ENCODE assay signal across 1 cellular context in genomic region chr10:22315455-22316285, GRCh38.
TF ChIP-seq lines count a peak whose summit lies in the region.

No MANE protein-coding gene starts in this region.

TF ChIP-seq in H1, 55 proteins besides CTCF, POLR2A, EP300 and RAD21:
- TF ChIP-seq SRF (IDR thresholded peaks at IDR 0.05; ENCODE audit: low read depth, low read length) (no peak), ASH2L (IDR thresholded peaks at IDR 0.05; ENCODE audit: low read length) (peak; percentile 49), MAFK (IDR thresholded peaks at IDR 0.05; ENCODE audit: low read depth, low read length) (no peak), CHD1 (IDR thresholded peaks at IDR 0.05; ENCODE audit: low read depth, low read length) (no peak), NRF1 (IDR thresholded peaks at IDR 0.05; ENCODE audit: low read depth, low read length) (no peak), SIX5 (IDR thresholded peaks at IDR 0.05; ENCODE audit: low read depth, low read length) (no peak), TCF12 (IDR thresholded peaks at IDR 0.05; ENCODE audit: low read depth, low read length) (peak; percentile 77), HDAC6 (IDR thresholded peaks at IDR 0.05; ENCODE audit: low read depth, low read length) (no peak), YY1 (IDR thresholded peaks at IDR 0.05; ENCODE audit: low read depth, low read length) (0 out of 2 replicates have a peak, but pooled peaks have one; percentile 39), CEBPB (IDR thresholded peaks at IDR 0.05; ENCODE audit: low read depth, low read length) (no peak), BRCA1 (IDR thresholded peaks at IDR 0.05; ENCODE audit: low read depth, low read length) (no peak), KDM1A (IDR thresholded peaks at IDR 0.05; ENCODE audit: borderline replicate concordance, low read length) (no peak), USF2 (IDR thresholded peaks at IDR 0.05; ENCODE audit: low read length) (no peak), ATF3 (IDR thresholded peaks at IDR 0.05; ENCODE audit: insufficient read depth, low read depth, low read length) (no peak), GABPA (IDR thresholded peaks at IDR 0.05; ENCODE audit: borderline replicate concordance, insufficient read depth, low read length) (no peak), SP1 (IDR thresholded peaks at IDR 0.05; ENCODE audit: low read depth, low read length) (0 out of 2 replicates have a peak, but pooled peaks have one; percentile 4), SP4 (IDR thresholded peaks at IDR 0.05; ENCODE audit: low read length) (no peak), PHF8 (conservative IDR thresholded peaks at IDR 0.05; ENCODE audit: low read depth, low read length) (no peak), CHD2 (IDR thresholded peaks at IDR 0.05; ENCODE audit: low read length) (no peak), RBBP5 (IDR thresholded peaks at IDR 0.05; ENCODE audit: borderline replicate concordance, low read depth, low read length) (peak; percentile 92; the same call in 1 of the 2 replicates), SIN3A (conservative IDR thresholded peaks at IDR 0.05 in 1 of 2, IDR thresholded peaks at IDR 0.05 in 1 of 2; ENCODE audit: low read depth in 1 of 2, low read length in 2 of 2) (no peak), ZNF274 (IDR thresholded peaks at IDR 0.05; ENCODE audit: borderline replicate concordance, extremely low read depth, low read length) (no peak), TEAD4 (IDR thresholded peaks at IDR 0.05; ENCODE audit: low read depth, low read length) (no peak), KDM4A (IDR thresholded peaks at IDR 0.05; ENCODE audit: low read depth, low read length, severe bottlenecking) (peak; percentile 88), SAP30 (IDR thresholded peaks at IDR 0.05; ENCODE audit: insufficient read depth, insufficient replicate concordance, low read length) (no peak), NANOG (IDR thresholded peaks at IDR 0.05; ENCODE audit: insufficient read depth, low read depth, low read length, poor library complexity, severe bottlenecking) (no peak), GTF2F1 (IDR thresholded peaks at IDR 0.05; ENCODE audit: borderline replicate concordance, low read depth, low read length) (no peak), BCL11A (IDR thresholded peaks at IDR 0.05; ENCODE audit: low read depth in 2 of 2, low read length in 2 of 2) (no peak), TAF1 (IDR thresholded peaks at IDR 0.05; ENCODE audit: low read depth, low read length) (peak; percentile 22; the same call in 1 of the 2 replicates), TBP (IDR thresholded peaks at IDR 0.05; ENCODE audit: low read depth, low read length) (no peak), CBX5 (IDR thresholded peaks at IDR 0.05; ENCODE audit: low read depth, low read length) (no peak), HDAC2 (IDR thresholded peaks at IDR 0.05; ENCODE audit: borderline replicate concordance in 1 of 2, low read depth in 2 of 2, low read length in 2 of 2) (0 out of 4 replicates have a peak, but pooled peaks of 1 of the 2 experiments have one; percentile 10), SIRT6 (IDR thresholded peaks at IDR 0.05; ENCODE audit: low read length) (no peak), BACH1 (IDR thresholded peaks at IDR 0.05; ENCODE audit: low read length) (no peak), SUZ12 (IDR thresholded peaks at IDR 0.05; ENCODE audit: low read length) (peak; percentile 80), CREB1 (IDR thresholded peaks at IDR 0.05) (no peak), JUND (IDR thresholded peaks at IDR 0.05; ENCODE audit: low read length) (no peak), POLR2AphosphoS5 (IDR thresholded peaks at IDR 0.05; ENCODE audit: low read depth, low read length) (no peak), EGR1 (IDR thresholded peaks at IDR 0.05; ENCODE audit: borderline replicate concordance, low read depth, low read length) (peak; percentile 94), EZH2 (IDR thresholded peaks at IDR 0.05; ENCODE audit: low read depth, low read length, severe bottlenecking) (no peak), RNF2 (IDR thresholded peaks at IDR 0.05; ENCODE audit: borderline replicate concordance, low read depth, low read length, missing control alignments, poor library complexity, severe bottlenecking) (peak; percentile 75), CTBP2 (IDR thresholded peaks at IDR 0.05; ENCODE audit: borderline replicate concordance, insufficient read depth, insufficient read length, low read length) (peak; percentile 92), FOSL1 (IDR thresholded peaks at IDR 0.05; ENCODE audit: insufficient read depth, low read depth, low read length) (no peak), KDM5A (IDR thresholded peaks at IDR 0.05; ENCODE audit: low read length) (no peak)
